16 cellular contexts compared by ENCODE assay signal in the genomic region with DNA sequence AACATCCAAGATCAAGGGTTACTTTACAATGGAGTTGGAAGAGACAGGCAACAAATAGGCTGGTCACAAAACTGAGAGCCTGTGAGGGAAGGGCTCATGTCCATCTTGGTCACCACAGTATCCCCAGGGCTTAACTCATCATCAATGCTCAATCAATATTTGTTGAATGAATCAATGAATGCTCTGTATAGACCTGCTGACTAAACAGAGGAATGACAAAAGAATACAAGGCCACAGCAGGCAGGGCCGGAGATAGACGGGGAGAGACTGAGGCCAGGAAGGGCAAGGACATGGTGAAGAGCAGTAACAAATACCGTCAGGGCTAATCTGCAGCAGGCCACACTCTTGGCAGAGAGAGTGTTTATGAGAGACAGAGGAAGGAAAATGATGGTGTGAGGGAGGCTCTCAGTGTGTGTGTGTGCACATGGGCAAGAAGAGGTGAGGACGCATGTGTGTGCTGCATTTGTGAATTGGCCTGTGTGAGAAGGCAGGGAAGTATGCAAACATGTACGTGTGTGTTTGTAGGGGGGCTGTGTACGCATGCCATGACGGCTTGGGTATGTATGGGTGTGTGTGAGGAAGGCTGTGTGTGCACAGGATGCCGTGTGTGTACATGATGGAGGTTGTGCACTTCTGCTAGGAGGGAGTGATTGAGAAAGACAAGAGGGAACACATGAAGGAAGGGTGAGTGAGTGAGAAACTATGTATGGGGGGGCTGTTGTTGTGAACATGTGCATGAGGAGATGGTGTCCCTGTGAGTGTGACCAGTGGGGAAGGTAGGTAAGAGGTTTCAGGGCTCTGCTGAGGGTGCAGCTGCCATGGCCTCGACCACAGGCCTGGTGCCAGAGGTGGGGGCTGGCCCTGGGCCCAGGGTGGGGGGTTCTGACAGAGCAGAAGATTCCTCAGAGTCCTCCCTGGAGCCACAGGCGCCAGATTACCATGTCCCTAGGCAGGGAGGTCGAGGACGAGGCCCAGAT. TPM values are rescaled to one million over a fixed set of nuclear protein-coding genes. Genes with fewer than 3 reads are reported as not detected.
DNase-seq lines count a peak whose midpoint lies in the region; ATAC-seq, FAIRE-seq and TF ChIP-seq lines count a peak whose summit lies in the region.
"Had no signal": no experiment of that assay in that cellular context is flagged by ENCODE, and none has a peak within 500 bp of the region (broad histone marks: within the 10 kb centered on the region; RNA-seq: fewer than 3 reads in every experiment).

No MANE protein-coding gene starts in this region.

- no peak overlapping the region for H3K27ac Mint-ChIP-seq in CD8-positive, alpha-beta memory T cell
- H3K27ac Mint-ChIP-seq: activated CD4-positive, alpha-beta memory T cell treated with anti-CD3 and anti-CD28 coated beads, Interleukin-2, amount 10 ng/mL, durations not matched to agents 7 days and 5 days; stimulated activated naive CD8-positive, alpha-beta T cell treated with anti-CD3 and anti-CD28 coated beads, Interleukin-15, Interleukin-2, amounts not matched to agents 100 ng/mL and 50 ng/mL, for 24 hours had no signal

- H3K36me3 Mint-ChIP-seq in CD8-positive, alpha-beta memory T cell = peaks cover 0 to 1% (median 0%) of the 10 kb centered on the region in 3 donors

- no peak for TF ChIP-seq EP300 in tibial nerve (IDR thresholded peaks at IDR 0.05)

- H3K36me3 ChIP-seq in SK-N-MC (ENCODE audit: insufficient read depth, low read length) (no peaks in the 10 kb centered on the region), neuronal stem cell (replicated peaks in 1 of 2; ENCODE audit: control insufficient read depth in 2 of 2, insufficient read depth in 2 of 2, low read length in 2 of 2) (peaks cover 19 to 62% of the 10 kb centered on the region in 2 donors), tibial nerve (peaks cover 0 to 4% (median 0%) of the 10 kb centered on the region in 3 donors)
- H3K36me3 ChIP-seq in CD8-positive, alpha-beta memory T cell (ENCODE audit: insufficient read depth, low read length) = no peaks in the 10 kb centered on the region

- DNase-seq in SK-N-MC (ENCODE audit: low read depth, low spot score) (no peak), foreskin fibroblast (peak; percentile 76 to 87), neuronal stem cell (ENCODE audit: low spot score) (no peak), tibial nerve (ENCODE audit: low spot score in 2 of 2) (no peak), H54 (ENCODE audit: insufficient read length, low spot score) (no peak)
- no peak for DNase-seq in CD8-positive, alpha-beta memory T cell
- DNase-seq: activated CD4-positive, alpha-beta memory T cell treated with anti-CD3 and anti-CD28 coated beads, Interleukin-2, amount 10 ng/mL, durations not matched to agents 7 days and 5 days; activated naive CD4-positive, alpha-beta T cell treated with Interleukin-2 at 50 U/mL for 16 hours; NCI-H2227 treated with DMSO at 0.1 percent for 48 hours; stimulated activated CD4-positive, alpha-beta T cell treated with anti-CD3 and anti-CD28 coated beads, Interleukin-4, amount 100 ng/mL, for 1 hour; T1000 had no signal

- H3K9me3 Mint-ChIP-seq in CD8-positive, alpha-beta memory T cell = no peaks in the 10 kb centered on the region
- H3K9me3 Mint-ChIP-seq: activated CD4-positive, alpha-beta memory T cell treated with anti-CD3 and anti-CD28 coated beads, Interleukin-2, amount 10 ng/mL, durations not matched to agents 7 days and 5 days; stimulated activated naive CD8-positive, alpha-beta T cell treated with anti-CD3 and anti-CD28 coated beads, Interleukin-15, Interleukin-2, amounts not matched to agents 100 ng/mL and 50 ng/mL, for 24 hours had no signal

- no peak overlapping the region for H4K91ac ChIP-seq in neuronal stem cell (ENCODE audit: low read depth, low read length, poor library complexity)

- H4K8ac ChIP-seq in neuronal stem cell (ENCODE audit: low read depth, low read length) = peak overlapping the region; percentile 25

- H3K4me3 ChIP-seq in SK-N-MC (no peak overlapping the region), foreskin fibroblast (ENCODE audit: low read depth in 1 of 2, low read length in 2 of 2) (no peak overlapping the region), neuronal stem cell (ENCODE audit: low read length in 2 of 2) (no peak overlapping the region), tibial nerve (no peak overlapping the region)
- no peak overlapping the region for H3K4me3 ChIP-seq in CD8-positive, alpha-beta memory T cell (ENCODE audit: low read length)

- TF ChIP-seq POLR2A in tibial nerve (IDR thresholded peaks at IDR 0.05) (no peak), H54 (IDR thresholded peaks at IDR 0.05; ENCODE audit: low read depth, low read length) (no peak)

- H3K18ac ChIP-seq in neuronal stem cell (ENCODE audit: low read length) = peak overlapping the region; percentile 15

- H3K9me3 ChIP-seq in SK-N-MC (ENCODE audit: low read depth, low read length) = no peaks in the 10 kb centered on the region
- no peaks in the 10 kb centered on the region for H3K9me3 ChIP-seq in neuronal stem cell (replicated peaks in 1 of 2; ENCODE audit: control insufficient read depth in 2 of 2, insufficient read depth in 1 of 2, low read depth in 1 of 2, low read length in 2 of 2)
- H3K9me3 ChIP-seq in tibial nerve = no peaks in the 10 kb centered on the region
- H3K9me3 ChIP-seq in CD8-positive, alpha-beta memory T cell (ENCODE audit: low read length) = no peaks in the 10 kb centered on the region

- no peak overlapping the region for H2BK12ac ChIP-seq in neuronal stem cell (ENCODE audit: low read length)

- H2BK5ac ChIP-seq in neuronal stem cell (ENCODE audit: low read length) = no peak overlapping the region

- no peak overlapping the region for H2AK5ac ChIP-seq in neuronal stem cell (ENCODE audit: low read depth, low read length)

- H3K23ac ChIP-seq in neuronal stem cell (ENCODE audit: low read depth, low read length, poor library complexity) = peak overlapping the region; percentile 53

- no peak overlapping the region for H3K4me3 Mint-ChIP-seq in CD8-positive, alpha-beta memory T cell
- H3K4me3 Mint-ChIP-seq: activated CD4-positive, alpha-beta memory T cell treated with anti-CD3 and anti-CD28 coated beads, Interleukin-2, amount 10 ng/mL, durations not matched to agents 7 days and 5 days; stimulated activated naive CD8-positive, alpha-beta T cell treated with anti-CD3 and anti-CD28 coated beads, Interleukin-15, Interleukin-2, amounts not matched to agents 100 ng/mL and 50 ng/mL, for 24 hours had no signal

- FAIRE-seq in H54 (lab: Jason Lieb, UNC) = no peak

- peaks cover 31 to 37% of the 10 kb centered on the region in 2 donors for H3K4me1 ChIP-seq in neuronal stem cell (ENCODE audit: control insufficient read depth in 2 of 2, insufficient read depth in 1 of 2, low read depth in 1 of 2, low read length in 2 of 2)
- peaks cover 0 to 84% (median 46%) of the 10 kb centered on the region in 4 donors for H3K4me1 ChIP-seq in tibial nerve
- no peaks in the 10 kb centered on the region for H3K4me1 ChIP-seq in CD8-positive, alpha-beta memory T cell (ENCODE audit: insufficient read depth, low read length)

- H2BK120ac ChIP-seq in neuronal stem cell (ENCODE audit: low read depth, low read length) = no peak overlapping the region

- H3K4me1 Mint-ChIP-seq in CD8-positive, alpha-beta memory T cell = no peaks in the 10 kb centered on the region

- no peak overlapping the region for H2AFZ ChIP-seq in neuronal stem cell (ENCODE audit: low read length)

- H3K27ac ChIP-seq in SK-N-MC (peak overlapping the region; percentile 83), neuronal stem cell (replicated peaks; ENCODE audit: low read length) (no peak overlapping the region), tibial nerve (peak overlapping the region; percentile 10 to 99 (median 65))
- no peak overlapping the region for H3K27ac ChIP-seq in CD8-positive, alpha-beta memory T cell (ENCODE audit: low read depth, low read length)

- no peak overlapping the region for H3K14ac ChIP-seq in neuronal stem cell (ENCODE audit: low read length)

- no CpG with 5 or more reads among the region's 12 CpGs for WGBS in neuronal stem cell (ENCODE audit: extremely low coverage in 2 of 2, insufficient read length in 2 of 2, insufficient replicate concordance in 1 of 2), 2 donors
- WGBS in tibial nerve, 2 donors = 44 to 53% methylated on average over 12 of the region's 12 CpGs

- H3K27me3 ChIP-seq in neuronal stem cell (ENCODE audit: control insufficient read depth in 3 of 3, insufficient read depth in 3 of 3, low read depth in 1 of 3, low read length in 3 of 3) (no peaks in the 10 kb centered on the region), tibial nerve (no peaks in the 10 kb centered on the region)
- no peaks in the 10 kb centered on the region for H3K27me3 ChIP-seq in CD8-positive, alpha-beta memory T cell (ENCODE audit: insufficient read depth, low read length, poor library complexity, severe bottlenecking)

- H3K79me1 ChIP-seq in neuronal stem cell (ENCODE audit: low read depth, low read length) = peaks cover 35% of the 10 kb centered on the region

- H3K4me2 ChIP-seq in neuronal stem cell (ENCODE audit: insufficient read depth, low read length, poor library complexity, severe bottlenecking) = no peak overlapping the region

- POLR2A ChIA-PET in CD8-positive, alpha-beta memory T cell (lab: Charles Lee) = no interaction called here

- H3K9ac ChIP-seq in SK-N-MC (ENCODE audit: insufficient read length) (no peak overlapping the region), neuronal stem cell (ENCODE audit: low read depth, low read length, poor library complexity) (peak overlapping the region; percentile 53)

- H2BK15ac ChIP-seq in neuronal stem cell (ENCODE audit: low read length) = no peak overlapping the region

- CTCF ChIA-PET in CD8-positive, alpha-beta memory T cell (lab: Charles Lee) = no interaction called here

- no peak for ATAC-seq in HG03378 (IDR thresholded peaks at IDR 0.05; ENCODE audit: unreplicated experiment)
- ATAC-seq: Panc1 had no signal

- no peak for TF ChIP-seq CTCF in foreskin fibroblast (IDR thresholded peaks at IDR 0.05; ENCODE audit: low read depth, low read length)
- TF ChIP-seq CTCF in tibial nerve (IDR thresholded peaks at IDR 0.05) = no peak

- no peaks in the 10 kb centered on the region for H3K27me3 Mint-ChIP-seq in CD8-positive, alpha-beta memory T cell
- H3K27me3 Mint-ChIP-seq: activated CD4-positive, alpha-beta memory T cell treated with anti-CD3 and anti-CD28 coated beads, Interleukin-2, amount 10 ng/mL, durations not matched to agents 7 days and 5 days; stimulated activated naive CD8-positive, alpha-beta T cell treated with anti-CD3 and anti-CD28 coated beads, Interleukin-15, Interleukin-2, amounts not matched to agents 100 ng/mL and 50 ng/mL, for 24 hours had no signal

- no peak overlapping the region for H3K4ac ChIP-seq in neuronal stem cell (ENCODE audit: low read length)

RNA-seq across cellular contexts. Expression of a gene that starts 15.4 kb away (rescaled TPM):
- 22.9 TPM for polyA plus RNA-seq in neuronal stem cell (2013, experiment 1 of 2)
- polyA plus RNA-seq in neuronal stem cell (2013, experiment 2 of 2) = 22.9 TPM
- 10 to 100 TPM; 26.4 to 39.9 (median 34.6) TPM for total RNA-seq in tibial nerve
- total RNA-seq in CD8-positive, alpha-beta memory T cell = 10 to 100 TPM; 11.5 TPM
- polyA plus RNA-seq in CD8-positive, alpha-beta memory T cell = 1.9 TPM

RNA-seq across cellular contexts. Expression of a gene that starts 46.4 kb away (rescaled TPM):
- polyA plus RNA-seq in neuronal stem cell (2013, experiment 1 of 2) = 0.03 TPM
- 0.01 TPM for polyA plus RNA-seq in neuronal stem cell (2013, experiment 2 of 2)
- total RNA-seq in tibial nerve = 10 to 100 TPM; 18.4 to 63.9 (median 22.6) TPM
- total RNA-seq in CD8-positive, alpha-beta memory T cell = 1 to 10 TPM; 1.6 to 1.8 TPM
- polyA plus RNA-seq in CD8-positive, alpha-beta memory T cell = 49.6 TPM
- total RNA-seq: activated CD4-positive, alpha-beta memory T cell treated with anti-CD3 and anti-CD28 coated beads, Interleukin-2, amount 10 ng/mL, durations not matched to agents 7 days and 5 days; chondrocyte; osteocyte had no signal

Comparison
In these comparisons a context has a peak if more than half of its experiments do, and no peak if none do; other contexts are left out.
1. DNase-seq: peak in foreskin fibroblast (2 of 2); none in SK-N-MC (single experiment), neuronal stem cell (single experiment), tibial nerve (0 of 2), H54 (single experiment) and CD8-positive, alpha-beta memory T cell (0 of 5).
2. H3K27ac ChIP-seq: peak in SK-N-MC (single experiment) and tibial nerve (4 of 4); none in neuronal stem cell (single experiment) and CD8-positive, alpha-beta memory T cell (single experiment).
3. RNA of a gene that starts 46.4 kb away (total RNA-seq): 18.4 to 63.9 TPM in tibial nerve; 1.6 to 1.8 TPM in CD8-positive, alpha-beta memory T cell; every median in the first group is over 4 times any median in the second.